1 cellular context compared by ENCODE assay signal in the genomic region with DNA sequence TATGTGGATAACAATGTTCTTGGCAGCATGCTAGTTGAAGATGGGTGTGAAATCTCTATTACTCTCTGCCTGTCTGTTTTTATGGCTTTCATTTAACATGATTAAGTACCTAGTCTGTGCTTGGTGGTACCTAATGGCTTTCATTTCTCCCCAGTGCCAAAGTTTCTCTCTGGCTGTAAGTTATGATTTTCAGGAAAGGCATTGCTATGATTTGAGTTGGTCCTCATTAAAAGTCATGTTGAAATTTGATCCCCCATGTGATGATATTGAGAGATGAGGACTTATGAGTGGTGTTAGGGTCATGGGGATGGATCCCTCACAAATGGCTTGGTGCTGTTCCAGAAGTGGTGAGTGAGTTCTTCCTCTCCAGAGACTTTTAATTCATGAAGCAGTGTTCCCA.
TF ChIP-seq lines count a peak whose summit lies in the region.

No MANE protein-coding gene starts in this region.

TF ChIP-seq in SK-N-SH treated with all-trans-retinoic acid at 6 μM for 48 hours, 23 proteins besides CTCF, POLR2A, EP300 and RAD21 (continued from another document):
- TF ChIP-seq PATZ1 (CRISPR knock-in tag; IDR thresholded peaks at IDR 0.05; ENCODE audit: borderline replicate concordance) (no peak; the same call in 1 of the 2 replicates), ISL1 (CRISPR knock-in tag; IDR thresholded peaks at IDR 0.05) (peak; percentile 81), ZNF70 (CRISPR knock-in tag; IDR thresholded peaks at IDR 0.05) (no peak), ZNF8 (CRISPR knock-in tag; IDR thresholded peaks at IDR 0.05) (no peak), ZC3H10 (CRISPR knock-in tag; IDR thresholded peaks at IDR 0.05) (peak; percentile 67; the same call in 1 of the 2 replicates), BACH2 (CRISPR knock-in tag; IDR thresholded peaks at IDR 0.05; ENCODE audit: borderline replicate concordance) (no peak), GLIS3 (CRISPR knock-in tag; IDR thresholded peaks at IDR 0.05) (no peak), POU6F1 (CRISPR knock-in tag; IDR thresholded peaks at IDR 0.05; ENCODE audit: borderline replicate concordance, low read depth) (no peak; the same call in 1 of the 2 replicates), ZFP3 (CRISPR knock-in tag; IDR thresholded peaks at IDR 0.05) (no peak), TSHZ2 (CRISPR knock-in tag; IDR thresholded peaks at IDR 0.05) (no peak), OSR1 (CRISPR knock-in tag; IDR thresholded peaks at IDR 0.05) (no peak), CREB5 (CRISPR knock-in tag; IDR thresholded peaks at IDR 0.05; ENCODE audit: low read depth) (no peak), TCF4 (CRISPR knock-in tag; IDR thresholded peaks at IDR 0.05; ENCODE audit: borderline replicate concordance) (no peak), ARNTL (CRISPR knock-in tag; IDR thresholded peaks at IDR 0.05; ENCODE audit: borderline replicate concordance, low read depth) (no peak)
